In genomic region chr10:116840389-116841075, GRCh38 we compare ENCODE assay signal across 17 cellular contexts. TPM values are rescaled to one million over a fixed set of nuclear protein-coding genes. Genes with fewer than 3 reads are reported as not detected.
"Had no signal": no experiment of that assay in that cellular context is flagged by ENCODE, and none has a peak within 500 bp of the region (broad histone marks: within the 10 kb centered on the region; RNA-seq: fewer than 3 reads in every experiment).

No MANE protein-coding gene starts in this region.

- DNase-seq: cortex of kidney; dorsolateral prefrontal cortex; effector CD8-positive, alpha-beta T cell; heart left ventricle; hippocampal formation; left colon; mammary epithelial cell; mucosa of descending colon; naive thymus-derived CD8-positive, alpha-beta T cell; posterior cingulate gyrus; sigmoid colon; stimulated activated CD4-positive, alpha-beta T cell treated with anti-CD3 and anti-CD28 coated beads, Interleukin-2, amount 100 ng/mL, for 24 hours; stimulated activated naive CD4-positive, alpha-beta T cell had no signal

- ATAC-seq: heart left ventricle; left colon; mucosa of descending colon; naive thymus-derived CD8-positive, alpha-beta T cell had no signal

- H3K4me3 Mint-ChIP-seq: naive thymus-derived CD8-positive, alpha-beta T cell; type B pancreatic cell had no signal

- H3K4me1 ChIP-seq: heart left ventricle, sigmoid colon had no signal

- H3K36me3 ChIP-seq: heart left ventricle, neutrophil, sigmoid colon had no signal

- H3K9me3 ChIP-seq: heart left ventricle, mucosa of descending colon, neutrophil, sigmoid colon had no signal

- H3K36me3 Mint-ChIP-seq: naive thymus-derived CD8-positive, alpha-beta T cell; type B pancreatic cell had no signal

- H3K27ac Mint-ChIP-seq: naive thymus-derived CD8-positive, alpha-beta T cell; type B pancreatic cell had no signal

- H3K27me3 ChIP-seq: dorsolateral prefrontal cortex, sigmoid colon had no signal

- H3K27ac ChIP-seq: dorsolateral prefrontal cortex, heart left ventricle, neutrophil, sigmoid colon, skin epidermis had no signal

- H3K9me3 Mint-ChIP-seq: naive thymus-derived CD8-positive, alpha-beta T cell; type B pancreatic cell had no signal

- H3K4me3 ChIP-seq: dorsolateral prefrontal cortex, heart left ventricle, mucosa of descending colon, sigmoid colon, skin epidermis had no signal

- H3K4me1 Mint-ChIP-seq: naive thymus-derived CD8-positive, alpha-beta T cell had no signal

RNA-seq across cellular contexts. Expression of gene ENO4, which starts 8.8 kb away (rescaled TPM):
- total RNA-seq: glomerular endothelial cell; mammary epithelial cell; naive thymus-derived CD8-positive, alpha-beta T cell had no signal
- polyA plus RNA-seq: naive thymus-derived CD8-positive, alpha-beta T cell had no signal
